ENCODE assay signal across 17 cellular contexts in the genomic region with DNA sequence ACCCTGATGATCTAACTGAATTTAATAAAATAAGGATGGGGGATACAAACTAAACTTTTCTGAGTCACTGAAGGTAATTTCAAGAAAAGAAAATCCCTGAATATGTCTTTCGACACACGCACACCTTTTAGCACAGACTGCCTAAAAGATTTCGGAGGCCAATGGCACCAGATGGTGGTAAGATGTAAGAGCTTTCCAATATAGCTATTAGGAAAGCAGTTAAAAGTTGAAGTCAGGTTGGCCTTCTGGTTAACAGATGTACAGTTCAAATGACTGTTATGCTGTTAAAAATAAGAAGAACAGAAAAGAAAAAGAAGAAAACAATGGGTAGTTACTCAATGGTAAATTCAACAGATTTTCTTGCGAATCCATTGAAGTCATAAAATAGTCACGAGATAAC.
A peak's percentile ranks its signal among the peaks of the same experiment; 100 is the strongest.
DNase-seq lines count a peak whose midpoint lies in the region; ATAC-seq, FAIRE-seq and TF ChIP-seq lines count a peak whose summit lies in the region.
"Had no signal": no experiment of that assay in that cellular context is flagged by ENCODE, and none has a peak within 500 bp of the region (broad histone marks: within the 10 kb centered on the region; RNA-seq: fewer than 3 reads in every experiment).

No MANE protein-coding gene starts in this region.

- peaks cover 0 to 11% of the 10 kb centered on the region in 2 donors for H3K27me3 Mint-ChIP-seq in natural killer cell treated with Interleukin-12 subunit alpha and Interleukin-12 subunit beta and Interleukin-15 and Interleukin-18, amount 100 ng/mL, for 72 hours
- H3K27me3 Mint-ChIP-seq in natural killer cell (ENCODE audit: low read depth in 2 of 2) (peaks cover 11 to 19% of the 10 kb centered on the region in 2 donors), type B pancreatic cell (no peaks in the 10 kb centered on the region)
- peaks cover 28% of the 10 kb centered on the region for H3K27me3 Mint-ChIP-seq in activated CD8-positive, alpha-beta T cell treated with anti-CD3 and anti-CD28 coated beads for 36 hours

- intact Hi-C loops in natural killer cell (cut with micrococcal nuclease) = no loop called here
- intact Hi-C loops in activated CD8-positive, alpha-beta T cell treated with anti-CD3 and anti-CD28 coated beads for 36 hours (cut with micrococcal nuclease) = no loop called here

- CTCF ChIA-PET in activated CD8-positive, alpha-beta T cell treated with anti-CD3 and anti-CD28 coated beads for 36 hours (lab: Charles Lee) = no interaction called here

- DNase-seq in natural killer cell treated with Interleukin-12 subunit alpha and Interleukin-12 subunit beta and Interleukin-15 and Interleukin-18, amount 100 ng/mL, for 72 hours (ENCODE audit: low spot score) = no peak
- DNase-seq in natural killer cell = no peak
- DNase-seq in NCI-H524 treated with DMSO at 0.1 percent for 48 hours (lab: John Stamatoyannopoulos, UW) = peak; percentile 85
- no peak for DNase-seq in type B pancreatic cell (ENCODE audit: extremely low spot score, unreplicated experiment)
- no peak for DNase-seq in stimulated activated naive CD8-positive, alpha-beta T cell treated with anti-CD3 and anti-CD28 coated beads, Interleukin-15, Interleukin-2, amounts not matched to agents 100 U/mL and 50 U/mL, for 24 hours
- DNase-seq in activated CD8-positive, alpha-beta T cell treated with anti-CD3 and anti-CD28 coated beads for 36 hours = no peak
- DNase-seq: DMS153, GF-D8, GOT3, KBM-7, NCI-H187, NCI-H2107, OCI-M1, SHP77 had no signal

- H3K27ac Mint-ChIP-seq in natural killer cell treated with Interleukin-12 subunit alpha and Interleukin-12 subunit beta and Interleukin-15 and Interleukin-18, amount 100 ng/mL, for 72 hours = peak overlapping the region; percentile 86 to 88
- H3K27ac Mint-ChIP-seq in natural killer cell (no peak overlapping the region), type B pancreatic cell (no peak overlapping the region)
- H3K27ac Mint-ChIP-seq in activated CD8-positive, alpha-beta T cell treated with anti-CD3 and anti-CD28 coated beads for 36 hours = no peak overlapping the region

- POLR2A ChIA-PET in activated CD8-positive, alpha-beta T cell treated with anti-CD3 and anti-CD28 coated beads for 36 hours (lab: Charles Lee) = no interaction called here

- H3K9me3 Mint-ChIP-seq in natural killer cell treated with Interleukin-12 subunit alpha and Interleukin-12 subunit beta and Interleukin-15 and Interleukin-18, amount 100 ng/mL, for 72 hours = peaks cover 7% of the 10 kb centered on the region
- H3K9me3 Mint-ChIP-seq in natural killer cell (no peaks in the 10 kb centered on the region), type B pancreatic cell (peaks cover 22% of the 10 kb centered on the region)
- peaks cover 2% of the 10 kb centered on the region for H3K9me3 Mint-ChIP-seq in activated CD8-positive, alpha-beta T cell treated with anti-CD3 and anti-CD28 coated beads for 36 hours

- no peak overlapping the region for H3K4me3 Mint-ChIP-seq in natural killer cell treated with Interleukin-12 subunit alpha and Interleukin-12 subunit beta and Interleukin-15 and Interleukin-18, amount 100 ng/mL, for 72 hours
- H3K4me3 Mint-ChIP-seq in natural killer cell (no peak overlapping the region), type B pancreatic cell (peak overlapping the region; percentile 10)
- no peak overlapping the region for H3K4me3 Mint-ChIP-seq in activated CD8-positive, alpha-beta T cell treated with anti-CD3 and anti-CD28 coated beads for 36 hours

- peak; percentile 80 for FAIRE-seq in endometrium (lab: Jason Lieb, UNC)
- FAIRE-seq: HepG2 had no signal

- TF ChIP-seq CTCF in natural killer cell (IDR thresholded peaks at IDR 0.05) (no peak), type B pancreatic cell (conservative IDR thresholded peaks at IDR 0.05) (no peak)
- TF ChIP-seq CTCF in activated CD8-positive, alpha-beta T cell treated with anti-CD3 and anti-CD28 coated beads for 36 hours (IDR thresholded peaks at IDR 0.05) = no peak

- H3K4me1 Mint-ChIP-seq in natural killer cell treated with Interleukin-12 subunit alpha and Interleukin-12 subunit beta and Interleukin-15 and Interleukin-18, amount 100 ng/mL, for 72 hours (ENCODE audit: low read depth in 2 of 2) = peaks cover 19 to 22% of the 10 kb centered on the region in 2 donors
- H3K4me1 Mint-ChIP-seq in natural killer cell = no peaks in the 10 kb centered on the region
- peaks cover 30% of the 10 kb centered on the region for H3K4me1 Mint-ChIP-seq in type B pancreatic cell (ENCODE audit: unreplicated experiment)
- H3K4me1 Mint-ChIP-seq in activated CD8-positive, alpha-beta T cell treated with anti-CD3 and anti-CD28 coated beads for 36 hours (ENCODE audit: low read depth) = peaks cover 12% of the 10 kb centered on the region

- H3K36me3 Mint-ChIP-seq in natural killer cell treated with Interleukin-12 subunit alpha and Interleukin-12 subunit beta and Interleukin-15 and Interleukin-18, amount 100 ng/mL, for 72 hours = peaks cover 20% of the 10 kb centered on the region
- H3K36me3 Mint-ChIP-seq in natural killer cell = no peaks in the 10 kb centered on the region
- H3K36me3 Mint-ChIP-seq in type B pancreatic cell = no peaks in the 10 kb centered on the region
- H3K36me3 Mint-ChIP-seq in activated CD8-positive, alpha-beta T cell treated with anti-CD3 and anti-CD28 coated beads for 36 hours (ENCODE audit: low read depth) = no peaks in the 10 kb centered on the region

- ATAC-seq in natural killer cell treated with Interleukin-12 subunit alpha and Interleukin-12 subunit beta and Interleukin-15 and Interleukin-18, amount 100 ng/mL, for 72 hours = no peak
- ATAC-seq in natural killer cell (no peak), GM21717 (IDR thresholded peaks at IDR 0.05; ENCODE audit: unreplicated experiment) (no peak)
- no peak for ATAC-seq in stimulated activated naive CD8-positive, alpha-beta T cell treated with anti-CD3 and anti-CD28 coated beads, Interleukin-15, Interleukin-2, amounts not matched to agents 100 U/mL and 50 U/mL, for 24 hours
- no peak for ATAC-seq in activated CD8-positive, alpha-beta T cell treated with anti-CD3 and anti-CD28 coated beads for 36 hours

Comparison
In these comparisons a context has a peak if more than half of its experiments do, and no peak if none do; other contexts are left out.
1. H3K27ac Mint-ChIP-seq: peak in natural killer cell treated with Interleukin-12 subunit alpha and Interleukin-12 subunit beta and Interleukin-15 and Interleukin-18, amount 100 ng/mL, for 72 hours (2 of 2); none in natural killer cell (0 of 2), type B pancreatic cell (single experiment) and activated CD8-positive, alpha-beta T cell treated with anti-CD3 and anti-CD28 coated beads for 36 hours (single experiment).